35 cellular contexts compared by ENCODE assay signal in the genomic region with DNA sequence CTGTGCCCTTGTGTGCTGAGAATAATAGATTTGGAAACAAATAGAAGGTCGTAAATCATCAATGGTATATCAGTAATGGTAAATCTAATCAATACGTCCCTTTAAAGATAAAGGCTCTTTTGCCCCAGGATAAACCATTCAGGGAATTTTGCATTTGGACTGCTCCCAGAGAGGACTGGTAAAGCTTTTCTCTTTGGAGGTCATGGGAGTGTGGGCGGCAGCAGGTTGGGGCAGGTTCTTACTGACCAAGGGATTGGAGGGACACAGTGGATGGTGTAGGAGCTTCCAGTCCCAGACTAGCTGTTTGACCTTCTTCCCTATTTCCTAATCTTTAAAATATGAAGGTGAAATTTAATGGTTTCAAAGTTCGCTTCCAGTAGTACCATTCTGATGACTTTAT.
"Had no signal": no experiment of that assay in that cellular context is flagged by ENCODE, and none has a peak within 500 bp of the region (broad histone marks: within the 10 kb centered on the region; RNA-seq: fewer than 3 reads in every experiment).

No MANE protein-coding gene starts in this region.

- H3K4me3 Mint-ChIP-seq: activated CD4-positive, alpha-beta memory T cell treated with anti-CD3 and anti-CD28 coated beads for 36 hours; activated CD8-positive, alpha-beta memory T cell treated with anti-CD3 and anti-CD28 coated beads, Interleukin-2, amount 10 ng/mL, durations not matched to agents 7 days and 5 days; activated CD8-positive, alpha-beta T cell treated with anti-CD3 and anti-CD28 coated beads, Interleukin-2, amount 10 ng/mL, durations not matched to agents 7 days and 5 days; activated naive CD4-positive, alpha-beta T cell treated with anti-CD3 and anti-CD28 coated beads for 36 hours; activated naive CD4-positive, alpha-beta T cell treated with anti-CD3 and anti-CD28 coated beads, Interleukin-2, amount 50 U/mL, for 24 hours; activated naive CD8-positive, alpha-beta T cell treated with anti-CD3 and anti-CD28 coated beads for 36 hours; activated naive CD8-positive, alpha-beta T cell treated with anti-CD3 and anti-CD28 coated beads, Interleukin-2, amount 50 U/mL, for 24 hours; activated T-helper 1 cell treated with anti-CD3 and anti-CD28 coated beads, Interleukin-12 subunit alpha, Interleukin-12 subunit beta, Interleukin-2, Interleukin-4 antibody, amounts not matched to agents 30 ng/mL and 10 ng/mL and 1 ng/mL, durations not matched to agents 14 hours and 24 hours and 36 hours; effector memory CD8-positive, alpha-beta T cell; WTC11 had no signal

- H3K36me3 Mint-ChIP-seq: activated CD4-positive, alpha-beta memory T cell treated with anti-CD3 and anti-CD28 coated beads for 36 hours; activated CD8-positive, alpha-beta memory T cell treated with anti-CD3 and anti-CD28 coated beads, Interleukin-2, amount 10 ng/mL, durations not matched to agents 7 days and 5 days; activated naive CD4-positive, alpha-beta T cell treated with anti-CD3 and anti-CD28 coated beads, Interleukin-2, amount 50 U/mL, for 24 hours; activated naive CD8-positive, alpha-beta T cell treated with anti-CD3 and anti-CD28 coated beads for 36 hours; WTC11 had no signal

- H3K27me3 Mint-ChIP-seq: activated CD8-positive, alpha-beta memory T cell treated with anti-CD3 and anti-CD28 coated beads, Interleukin-2, amount 10 ng/mL, durations not matched to agents 7 days and 5 days had no signal

- H3K27ac Mint-ChIP-seq: activated CD4-positive, alpha-beta memory T cell treated with anti-CD3 and anti-CD28 coated beads for 36 hours; activated CD8-positive, alpha-beta memory T cell treated with anti-CD3 and anti-CD28 coated beads, Interleukin-2, amount 10 ng/mL, durations not matched to agents 7 days and 5 days; activated CD8-positive, alpha-beta T cell treated with anti-CD3 and anti-CD28 coated beads, Interleukin-2, amount 10 ng/mL, durations not matched to agents 7 days and 5 days; activated naive CD4-positive, alpha-beta T cell treated with anti-CD3 and anti-CD28 coated beads for 36 hours; activated naive CD4-positive, alpha-beta T cell treated with anti-CD3 and anti-CD28 coated beads, Interleukin-2, amount 50 U/mL, for 24 hours; activated naive CD8-positive, alpha-beta T cell treated with anti-CD3 and anti-CD28 coated beads for 36 hours; activated naive CD8-positive, alpha-beta T cell treated with anti-CD3 and anti-CD28 coated beads, Interleukin-2, amount 50 U/mL, for 24 hours; activated T-helper 1 cell treated with anti-CD3 and anti-CD28 coated beads, Interleukin-12 subunit alpha, Interleukin-12 subunit beta, Interleukin-2, Interleukin-4 antibody, amounts not matched to agents 30 ng/mL and 10 ng/mL and 1 ng/mL, durations not matched to agents 14 hours and 24 hours and 36 hours; activated T-helper 2 cell treated with anti-CD3 and anti-CD28 coated beads, Interferon-gamma antibody, Interleukin-2, Interleukin-4, amounts not matched to agents 10 μg/mL and 5 μg/mL and 100 μg/mL, durations not matched to agents 14 hours and 24 hours and 36 hours; effector memory CD8-positive, alpha-beta T cell; WTC11 had no signal

- H3K27ac ChIP-seq: adrenal gland, body of pancreas, esophagus squamous epithelium, gastroesophageal sphincter, VCaP had no signal

- H3K9me3 Mint-ChIP-seq: activated naive CD8-positive, alpha-beta T cell treated with anti-CD3 and anti-CD28 coated beads for 36 hours; activated naive CD8-positive, alpha-beta T cell treated with anti-CD3 and anti-CD28 coated beads, Interleukin-2, amount 50 U/mL, for 24 hours; activated T-helper 1 cell treated with anti-CD3 and anti-CD28 coated beads, Interleukin-12 subunit alpha, Interleukin-12 subunit beta, Interleukin-2, Interleukin-4 antibody, amounts not matched to agents 30 ng/mL and 10 ng/mL and 1 ng/mL, durations not matched to agents 14 hours and 24 hours and 36 hours; activated T-helper 2 cell treated with anti-CD3 and anti-CD28 coated beads, Interferon-gamma antibody, Interleukin-2, Interleukin-4, amounts not matched to agents 10 μg/mL and 5 μg/mL and 100 μg/mL, durations not matched to agents 14 hours and 24 hours and 36 hours; WTC11 had no signal

- H3K4me1 ChIP-seq: adrenal gland, body of pancreas, gastroesophageal sphincter had no signal

- H3K27me3 ChIP-seq: adrenal gland, body of pancreas had no signal

- H3K4me1 Mint-ChIP-seq: activated CD8-positive, alpha-beta memory T cell treated with anti-CD3 and anti-CD28 coated beads, Interleukin-2, amount 10 ng/mL, durations not matched to agents 7 days and 5 days; activated naive CD4-positive, alpha-beta T cell treated with anti-CD3 and anti-CD28 coated beads, Interleukin-2, amount 50 U/mL, for 24 hours; activated naive CD8-positive, alpha-beta T cell treated with anti-CD3 and anti-CD28 coated beads for 36 hours; activated naive CD8-positive, alpha-beta T cell treated with anti-CD3 and anti-CD28 coated beads, Interleukin-2, amount 50 U/mL, for 24 hours had no signal

- H3K4me3 ChIP-seq: adrenal gland, body of pancreas, esophagus squamous epithelium, gastroesophageal sphincter had no signal

- H3K9me3 ChIP-seq: adrenal gland, body of pancreas, esophagus squamous epithelium, gastroesophageal sphincter had no signal

- FAIRE-seq: colon, TTC549 had no signal

- DNase-seq: activated CD4-positive, alpha-beta memory T cell treated with anti-CD3 and anti-CD28 coated beads for 36 hours; activated CD4-positive, alpha-beta T cell treated with anti-CD3 and anti-CD28 coated beads for 1 hour; activated CD4-positive, alpha-beta T cell treated with anti-CD3 and anti-CD28 coated beads for 4 hours; activated CD4-positive, alpha-beta T cell treated with anti-CD3 and anti-CD28 coated beads, Interleukin-2, amount 50 U/mL, for 1 hour; activated CD8-positive, alpha-beta memory T cell treated with anti-CD3 and anti-CD28 coated beads, Interleukin-2, amount 10 ng/mL, durations not matched to agents 7 days and 5 days; activated CD8-positive, alpha-beta memory T cell treated with anti-CD3 and anti-CD28 coated beads, Interleukin-2, amount 50 U/mL, for 4 hours; activated CD8-positive, alpha-beta T cell treated with anti-CD3 and anti-CD28 coated beads, Interleukin-2, amount 10 ng/mL, durations not matched to agents 7 days and 5 days; activated effector memory CD4-positive, alpha-beta T cell treated with anti-CD3 and anti-CD28 coated beads, Interleukin-2, amount 50 U/mL, for 16 hours; activated naive CD4-positive, alpha-beta T cell treated with anti-CD3 and anti-CD28 coated beads for 36 hours; activated naive CD8-positive, alpha-beta T cell treated with anti-CD3 and anti-CD28 coated beads for 36 hours; activated naive CD8-positive, alpha-beta T cell treated with anti-CD3 and anti-CD28 coated beads, Interleukin-2, amount 50 U/mL, for 24 hours; activated T-cell treated with anti-CD3 and anti-CD28 coated beads, Interleukin-2, amount 50 U/mL, for 1 hour; activated T-cell treated with anti-CD3 and anti-CD28 coated beads, Interleukin-2, amount 50 U/mL, for 48 hours; adrenal gland; amygdala; aorta; body of pancreas; caudate nucleus; cortex of kidney; dermis blood vessel endothelial cell; effector CD4-positive, alpha-beta T cell; effector memory CD8-positive, alpha-beta T cell; erythroblast; esophagus squamous epithelium; foreskin melanocyte; head of caudate nucleus; T-helper 2 cell had no signal

- H3K36me3 ChIP-seq: adrenal gland, esophagus squamous epithelium, gastroesophageal sphincter had no signal
